ENCODE assay signal across 1 cellular context in the genomic region with DNA sequence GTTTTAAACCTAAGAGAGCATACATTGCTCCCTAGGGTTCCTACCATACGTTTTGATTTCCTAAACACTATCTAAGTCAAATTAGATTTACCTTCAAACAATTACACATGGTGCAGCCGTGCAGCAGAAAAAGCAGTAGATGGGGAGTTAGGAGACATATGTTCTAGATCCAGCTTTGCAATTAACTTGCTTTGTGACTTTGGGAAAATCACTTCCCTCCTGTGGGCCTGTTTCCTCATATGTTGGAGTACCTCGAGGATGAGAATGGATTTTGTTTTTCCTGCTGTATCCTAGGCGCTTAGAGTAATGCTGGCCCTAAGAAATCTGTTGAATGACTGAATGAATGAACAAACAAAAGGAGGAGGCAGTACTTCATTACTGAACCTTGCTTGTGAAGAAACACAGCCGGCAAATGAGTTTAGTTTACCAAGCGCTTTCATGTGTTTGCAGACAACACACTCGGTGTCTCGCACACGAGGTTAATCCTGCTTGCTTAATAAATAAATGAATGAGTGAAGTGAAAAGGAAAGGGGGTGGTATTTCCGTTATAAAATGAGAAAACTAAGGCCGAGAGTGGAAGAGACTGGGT.
TF ChIP-seq lines count a peak whose summit lies in the region.

No MANE protein-coding gene starts in this region.

TF ChIP-seq in HepG2, 621 proteins besides CTCF, POLR2A, EP300 and RAD21 (continued from another document):
- TF ChIP-seq ZNF24 (IDR thresholded peaks at IDR 0.05): peak; percentile 81
- TF ChIP-seq GFI1 (CRISPR knock-in tag; IDR thresholded peaks at IDR 0.05; ENCODE audit: borderline replicate concordance): peak; percentile 13; the same call in 1 of the 2 replicates
- TF ChIP-seq SALL2 (CRISPR knock-in tag; IDR thresholded peaks at IDR 0.05): no peak
- TF ChIP-seq, protein P1, sequence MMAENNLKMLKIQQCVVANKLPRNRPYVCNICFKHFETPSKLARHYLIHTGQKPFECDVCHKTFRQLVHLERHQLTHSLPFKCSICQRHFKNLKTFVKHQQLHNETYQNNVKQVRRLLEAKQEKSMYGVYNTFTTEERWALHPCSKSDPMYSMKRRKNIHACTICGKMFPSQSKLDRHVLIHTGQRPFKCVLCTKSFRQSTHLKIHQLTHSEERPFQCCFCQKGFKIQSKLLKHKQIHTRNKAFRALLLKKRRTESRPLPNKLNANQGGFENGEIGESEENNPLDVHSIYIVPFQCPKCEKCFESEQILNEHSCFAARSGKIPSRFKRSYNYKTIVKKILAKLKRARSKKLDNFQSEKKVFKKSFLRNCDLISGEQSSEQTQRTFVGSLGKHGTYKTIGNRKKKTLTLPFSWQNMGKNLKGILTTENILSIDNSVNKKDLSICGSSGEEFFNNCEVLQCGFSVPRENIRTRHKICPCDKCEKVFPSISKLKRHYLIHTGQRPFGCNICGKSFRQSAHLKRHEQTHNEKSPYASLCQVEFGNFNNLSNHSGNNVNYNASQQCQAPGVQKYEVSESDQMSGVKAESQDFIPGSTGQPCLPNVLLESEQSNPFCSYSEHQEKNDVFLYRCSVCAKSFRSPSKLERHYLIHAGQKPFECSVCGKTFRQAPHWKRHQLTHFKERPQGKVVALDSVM (CRISPR knock-in tag; IDR thresholded peaks at IDR 0.05): no peak
- TF ChIP-seq, protein P2, sequence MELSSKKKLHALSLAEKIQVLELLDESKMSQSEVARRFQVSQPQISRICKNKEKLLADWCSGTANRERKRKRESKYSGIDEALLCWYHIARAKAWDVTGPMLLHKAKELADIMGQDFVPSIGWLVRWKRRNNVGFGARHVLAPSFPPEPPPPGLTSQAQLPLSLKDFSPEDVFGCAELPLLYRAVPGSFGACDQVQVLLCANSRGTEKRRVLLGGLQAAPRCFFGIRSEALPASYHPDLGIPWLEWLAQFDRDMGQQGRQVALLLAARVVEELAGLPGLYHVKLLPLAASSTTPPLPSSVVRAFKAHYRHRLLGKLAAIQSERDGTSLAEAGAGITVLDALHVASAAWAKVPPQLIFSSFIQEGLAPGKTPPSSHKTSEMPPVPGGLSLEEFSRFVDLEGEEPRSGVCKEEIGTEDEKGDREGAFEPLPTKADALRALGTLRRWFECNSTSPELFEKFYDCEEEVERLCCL (CRISPR knock-in tag; IDR thresholded peaks at IDR 0.05; ENCODE audit: borderline replicate concordance): peak; percentile 23; the same call in 1 of the 2 replicates
- TF ChIP-seq, protein P3, sequence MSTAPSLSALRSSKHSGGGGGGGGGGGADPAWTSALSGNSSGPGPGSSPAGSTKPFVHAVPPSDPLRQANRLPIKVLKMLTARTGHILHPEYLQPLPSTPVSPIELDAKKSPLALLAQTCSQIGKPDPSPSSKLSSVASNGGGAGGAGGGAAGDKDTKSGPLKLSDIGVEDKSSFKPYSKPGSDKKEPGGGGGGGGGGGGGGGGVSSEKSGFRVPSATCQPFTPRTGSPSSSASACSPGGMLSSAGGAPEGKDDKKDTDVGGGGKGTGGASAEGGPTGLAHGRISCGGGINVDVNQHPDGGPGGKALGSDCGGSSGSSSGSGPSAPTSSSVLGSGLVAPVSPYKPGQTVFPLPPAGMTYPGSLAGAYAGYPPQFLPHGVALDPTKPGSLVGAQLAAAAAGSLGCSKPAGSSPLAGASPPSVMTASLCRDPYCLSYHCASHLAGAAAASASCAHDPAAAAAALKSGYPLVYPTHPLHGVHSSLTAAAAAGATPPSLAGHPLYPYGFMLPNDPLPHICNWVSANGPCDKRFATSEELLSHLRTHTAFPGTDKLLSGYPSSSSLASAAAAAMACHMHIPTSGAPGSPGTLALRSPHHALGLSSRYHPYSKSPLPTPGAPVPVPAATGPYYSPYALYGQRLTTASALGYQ (CRISPR knock-in tag; IDR thresholded peaks at IDR 0.05): no peak; the same call in 1 of the 2 replicates
- TF ChIP-seq ATF7-NPFF (CRISPR knock-in tag; IDR thresholded peaks at IDR 0.05; ENCODE audit: low read depth): no peak
- no peak for TF ChIP-seq NRL (CRISPR knock-in tag; IDR thresholded peaks at IDR 0.05; ENCODE audit: borderline replicate concordance)
- peak; percentile 38; the same call in 1 of the 2 replicates for TF ChIP-seq ZKSCAN5 (CRISPR knock-in tag; IDR thresholded peaks at IDR 0.05)
- TF ChIP-seq ZNF773 (CRISPR knock-in tag; IDR thresholded peaks at IDR 0.05; ENCODE audit: borderline replicate concordance): 0 out of 2 replicates have a peak, but pooled peaks have one; percentile 8
- no peak for TF ChIP-seq SIX4 (CRISPR knock-in tag; IDR thresholded peaks at IDR 0.05)
- 0 out of 2 replicates have a peak, but pooled peaks have one; percentile 7 for TF ChIP-seq ZNF614 (CRISPR knock-in tag; IDR thresholded peaks at IDR 0.05; ENCODE audit: borderline replicate concordance)
- 0 out of 2 replicates have a peak, but pooled peaks have one; percentile 70 for TF ChIP-seq ZNF790 (CRISPR knock-in tag; IDR thresholded peaks at IDR 0.05; ENCODE audit: borderline replicate concordance)
- TF ChIP-seq SCMH1 (CRISPR knock-in tag; IDR thresholded peaks at IDR 0.05; ENCODE audit: borderline replicate concordance): no peak
- 0 out of 2 replicates have a peak, but pooled peaks have one; percentile 15 for TF ChIP-seq TBX3 (IDR thresholded peaks at IDR 0.05; ENCODE audit: borderline replicate concordance)
- peak; percentile 76 for TF ChIP-seq ZNF547 (CRISPR knock-in tag; IDR thresholded peaks at IDR 0.05)
- TF ChIP-seq, protein P4, sequence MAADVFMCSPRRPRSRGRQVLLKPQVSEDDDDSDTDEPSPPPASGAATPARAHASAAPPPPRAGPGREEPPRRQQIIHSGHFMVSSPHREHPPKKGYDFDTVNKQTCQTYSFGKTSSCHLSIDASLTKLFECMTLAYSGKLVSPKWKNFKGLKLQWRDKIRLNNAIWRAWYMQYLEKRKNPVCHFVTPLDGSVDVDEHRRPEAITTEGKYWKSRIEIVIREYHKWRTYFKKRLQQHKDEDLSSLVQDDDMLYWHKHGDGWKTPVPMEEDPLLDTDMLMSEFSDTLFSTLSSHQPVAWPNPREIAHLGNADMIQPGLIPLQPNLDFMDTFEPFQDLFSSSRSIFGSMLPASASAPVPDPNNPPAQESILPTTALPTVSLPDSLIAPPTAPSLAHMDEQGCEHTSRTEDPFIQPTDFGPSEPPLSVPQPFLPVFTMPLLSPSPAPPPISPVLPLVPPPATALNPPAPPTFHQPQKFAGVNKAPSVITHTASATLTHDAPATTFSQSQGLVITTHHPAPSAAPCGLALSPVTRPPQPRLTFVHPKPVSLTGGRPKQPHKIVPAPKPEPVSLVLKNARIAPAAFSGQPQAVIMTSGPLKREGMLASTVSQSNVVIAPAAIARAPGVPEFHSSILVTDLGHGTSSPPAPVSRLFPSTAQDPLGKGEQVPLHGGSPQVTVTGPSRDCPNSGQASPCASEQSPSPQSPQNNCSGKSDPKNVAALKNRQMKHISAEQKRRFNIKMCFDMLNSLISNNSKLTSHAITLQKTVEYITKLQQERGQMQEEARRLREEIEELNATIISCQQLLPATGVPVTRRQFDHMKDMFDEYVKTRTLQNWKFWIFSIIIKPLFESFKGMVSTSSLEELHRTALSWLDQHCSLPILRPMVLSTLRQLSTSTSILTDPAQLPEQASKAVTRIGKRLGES (CRISPR knock-in tag; IDR thresholded peaks at IDR 0.05; ENCODE audit: borderline replicate concordance): 0 out of 2 replicates have a peak, but pooled peaks have one; percentile 45
- TF ChIP-seq REL (CRISPR knock-in tag; conservative IDR thresholded peaks at IDR 0.05): no peak
- no peak for TF ChIP-seq SRSF4 (IDR thresholded peaks at IDR 0.05; ENCODE audit: low read depth, low read length, poor library complexity, severe bottlenecking)
TF ChIP-seq in HepG2: peak in this region for 31.
